In genomic region chr21:31713973-31714740, GRCh38 we compare ENCODE assay signal across 12 cellular contexts. TPM values are rescaled to one million over a fixed set of nuclear protein-coding genes. Genes with fewer than 3 reads are reported as not detected.
DNase-seq lines count a peak whose midpoint lies in the region; ATAC-seq and TF ChIP-seq lines count a peak whose summit lies in the region.
"Had no signal": no experiment of that assay in that cellular context is flagged by ENCODE, and none has a peak within 500 bp of the region (broad histone marks: within the 10 kb centered on the region; RNA-seq: fewer than 3 reads in every experiment).

No MANE protein-coding gene starts in this region.

- peak; percentile 95 for ATAC-seq in activated CD4-positive, alpha-beta T cell treated with anti-CD3 and anti-CD28 coated beads for 36 hours
- ATAC-seq in HG02884 (IDR thresholded peaks at IDR 0.05; ENCODE audit: unreplicated experiment) = peak; percentile 71
- ATAC-seq: T-cell had no signal

- POLR2A ChIA-PET in activated CD4-positive, alpha-beta T cell treated with anti-CD3 and anti-CD28 coated beads for 36 hours (lab: Charles Lee) = interaction anchor here (0.5 to 0.6 kb wide), 2 partner anchors 359 to 565 kb away, joined by 3 to 7 read pairs; partner anchors contain the start of gene MIS18A

- peaks cover 7% of the 10 kb centered on the region for H3K36me3 Mint-ChIP-seq in activated CD4-positive, alpha-beta T cell treated with anti-CD3 and anti-CD28 coated beads for 36 hours (ENCODE audit: low read depth)
- H3K36me3 Mint-ChIP-seq in activated T-helper 1 cell treated with anti-CD3 and anti-CD28 coated beads, Interleukin-12 subunit alpha, Interleukin-12 subunit beta, Interleukin-2, Interleukin-4 antibody, amounts not matched to agents 30 ng/mL and 10 ng/mL and 1 ng/mL, durations not matched to agents 14 hours and 24 hours and 36 hours (ENCODE audit: low read depth) = no peaks in the 10 kb centered on the region
- no peaks in the 10 kb centered on the region for H3K36me3 Mint-ChIP-seq in osteocyte (ENCODE audit: unreplicated experiment)

- H3K4me3 Mint-ChIP-seq in activated CD4-positive, alpha-beta T cell treated with anti-CD3 and anti-CD28 coated beads for 36 hours = no peak overlapping the region
- no peak overlapping the region for H3K4me3 Mint-ChIP-seq in activated T-helper 1 cell treated with anti-CD3 and anti-CD28 coated beads, Interleukin-12 subunit alpha, Interleukin-12 subunit beta, Interleukin-2, Interleukin-4 antibody, amounts not matched to agents 30 ng/mL and 10 ng/mL and 1 ng/mL, durations not matched to agents 14 hours and 24 hours and 36 hours
- H3K4me3 Mint-ChIP-seq in osteocyte (ENCODE audit: unreplicated experiment) = no peak overlapping the region

- no peak for TF ChIP-seq CTCF in osteocyte (IDR thresholded peaks at IDR 0.05)

- H3K4me1 Mint-ChIP-seq in activated CD4-positive, alpha-beta T cell treated with anti-CD3 and anti-CD28 coated beads for 36 hours = peaks cover 84% of the 10 kb centered on the region
- peaks cover 35% of the 10 kb centered on the region for H3K4me1 Mint-ChIP-seq in activated T-helper 1 cell treated with anti-CD3 and anti-CD28 coated beads, Interleukin-12 subunit alpha, Interleukin-12 subunit beta, Interleukin-2, Interleukin-4 antibody, amounts not matched to agents 30 ng/mL and 10 ng/mL and 1 ng/mL, durations not matched to agents 14 hours and 24 hours and 36 hours (ENCODE audit: low read depth)
- peaks cover 70% of the 10 kb centered on the region for H3K4me1 Mint-ChIP-seq in osteocyte (ENCODE audit: unreplicated experiment)

- CTCF ChIA-PET in activated CD4-positive, alpha-beta T cell treated with anti-CD3 and anti-CD28 coated beads for 36 hours (lab: Charles Lee) = interaction anchor here (0.8 kb wide), 1 partner anchor 10 kb away, joined by 3 read pairs; no protein-coding TSS in a partner anchor

- no peak for DNase-seq in activated CD4-positive, alpha-beta T cell treated with anti-CD3 and anti-CD28 coated beads for 36 hours
- DNase-seq in activated CD4-positive, alpha-beta T cell treated with anti-CD3 and anti-CD28 coated beads for 1 hour = no peak
- no peak for DNase-seq in activated T-helper 1 cell treated with anti-CD3 and anti-CD28 coated beads, Interleukin-12 subunit alpha, Interleukin-12 subunit beta, Interleukin-2, Interleukin-4 antibody, amounts not matched to agents 30 ng/mL and 10 ng/mL and 1 ng/mL, durations not matched to agents 14 hours and 24 hours and 36 hours (ENCODE audit: low spot score)
- DNase-seq in osteocyte (ENCODE audit: extremely low spot score, unreplicated experiment) = no peak
- no peak for DNase-seq in medulla oblongata (ENCODE audit: extremely low spot score)
- no peak for DNase-seq in DMS153 (lab: John Stamatoyannopoulos, UW)
- no peak for DNase-seq in central memory CD4-positive, alpha-beta T cell
- DNase-seq: activated effector memory CD4-positive, alpha-beta T cell treated with Interleukin-2 at 50 U/mL for 16 hours; GOT3; retina; T-cell had no signal

- no peaks in the 10 kb centered on the region for H3K9me3 Mint-ChIP-seq in activated CD4-positive, alpha-beta T cell treated with anti-CD3 and anti-CD28 coated beads for 36 hours (ENCODE audit: low read depth)
- no peaks in the 10 kb centered on the region for H3K9me3 Mint-ChIP-seq in activated T-helper 1 cell treated with anti-CD3 and anti-CD28 coated beads, Interleukin-12 subunit alpha, Interleukin-12 subunit beta, Interleukin-2, Interleukin-4 antibody, amounts not matched to agents 30 ng/mL and 10 ng/mL and 1 ng/mL, durations not matched to agents 14 hours and 24 hours and 36 hours
- no peaks in the 10 kb centered on the region for H3K9me3 Mint-ChIP-seq in osteocyte (ENCODE audit: unreplicated experiment)
- H3K9me3 Mint-ChIP-seq: T-cell had no signal

- H3K27me3 Mint-ChIP-seq in activated CD4-positive, alpha-beta T cell treated with anti-CD3 and anti-CD28 coated beads for 36 hours = no peaks in the 10 kb centered on the region
- no peaks in the 10 kb centered on the region for H3K27me3 Mint-ChIP-seq in activated T-helper 1 cell treated with anti-CD3 and anti-CD28 coated beads, Interleukin-12 subunit alpha, Interleukin-12 subunit beta, Interleukin-2, Interleukin-4 antibody, amounts not matched to agents 30 ng/mL and 10 ng/mL and 1 ng/mL, durations not matched to agents 14 hours and 24 hours and 36 hours (ENCODE audit: insufficient read depth)
- no peaks in the 10 kb centered on the region for H3K27me3 Mint-ChIP-seq in osteocyte (ENCODE audit: unreplicated experiment)
- H3K27me3 Mint-ChIP-seq: T-cell had no signal

- H3K27ac Mint-ChIP-seq in activated CD4-positive, alpha-beta T cell treated with anti-CD3 and anti-CD28 coated beads for 36 hours = peak overlapping the region; percentile 74
- peak overlapping the region; percentile 66 for H3K27ac Mint-ChIP-seq in activated T-helper 1 cell treated with anti-CD3 and anti-CD28 coated beads, Interleukin-12 subunit alpha, Interleukin-12 subunit beta, Interleukin-2, Interleukin-4 antibody, amounts not matched to agents 30 ng/mL and 10 ng/mL and 1 ng/mL, durations not matched to agents 14 hours and 24 hours and 36 hours
- H3K27ac Mint-ChIP-seq in osteocyte (ENCODE audit: unreplicated experiment) = peak overlapping the region; percentile 33

- intact Hi-C loops in activated CD4-positive, alpha-beta T cell treated with anti-CD3 and anti-CD28 coated beads for 36 hours (cut with DNase I, micrococcal nuclease) = loop anchor here (1.0 to 5.0 kb wide), 6 partner anchors 10 to 359 kb away; no protein-coding TSS in a partner anchor
- intact Hi-C loops in activated T-helper 1 cell treated with anti-CD3 and anti-CD28 coated beads, Interleukin-12 subunit alpha, Interleukin-12 subunit beta, Interleukin-2, Interleukin-4 antibody, amounts not matched to agents 30 ng/mL and 10 ng/mL and 1 ng/mL, durations not matched to agents 14 hours and 24 hours and 36 hours (cut with micrococcal nuclease) = loop anchor here (1.0 kb wide), 2 partner anchors 10 to 16 kb away; no protein-coding TSS in a partner anchor

RNA-seq across cellular contexts. Expression of gene SCAF4, which starts 17.8 kb away (rescaled TPM):
- 10 to 100 TPM; 47.1 to 62.8 TPM for total RNA-seq in activated CD4-positive, alpha-beta T cell treated with anti-CD3 and anti-CD28 coated beads for 36 hours
- total RNA-seq in activated T-helper 1 cell treated with anti-CD3 and anti-CD28 coated beads, Interleukin-12 subunit alpha, Interleukin-12 subunit beta, Interleukin-2, Interleukin-4 antibody, amounts not matched to agents 30 ng/mL and 10 ng/mL and 1 ng/mL, durations not matched to agents 14 hours and 24 hours and 36 hours = 66.1 and 70.6 TPM in 2 replicates
- 32.7 and 33.7 TPM in 2 replicates for total RNA-seq in osteocyte

RNA-seq across cellular contexts. Expression of gene SOD1, which starts 54.7 kb away (rescaled TPM):
- total RNA-seq in activated CD4-positive, alpha-beta T cell treated with anti-CD3 and anti-CD28 coated beads for 36 hours = 100 to 1,000 TPM; 232 to 284 TPM
- 346 and 354 TPM in 2 replicates for total RNA-seq in activated T-helper 1 cell treated with anti-CD3 and anti-CD28 coated beads, Interleukin-12 subunit alpha, Interleukin-12 subunit beta, Interleukin-2, Interleukin-4 antibody, amounts not matched to agents 30 ng/mL and 10 ng/mL and 1 ng/mL, durations not matched to agents 14 hours and 24 hours and 36 hours
- total RNA-seq in osteocyte = 195 and 205 TPM in 2 replicates
